In the genomic region with DNA sequence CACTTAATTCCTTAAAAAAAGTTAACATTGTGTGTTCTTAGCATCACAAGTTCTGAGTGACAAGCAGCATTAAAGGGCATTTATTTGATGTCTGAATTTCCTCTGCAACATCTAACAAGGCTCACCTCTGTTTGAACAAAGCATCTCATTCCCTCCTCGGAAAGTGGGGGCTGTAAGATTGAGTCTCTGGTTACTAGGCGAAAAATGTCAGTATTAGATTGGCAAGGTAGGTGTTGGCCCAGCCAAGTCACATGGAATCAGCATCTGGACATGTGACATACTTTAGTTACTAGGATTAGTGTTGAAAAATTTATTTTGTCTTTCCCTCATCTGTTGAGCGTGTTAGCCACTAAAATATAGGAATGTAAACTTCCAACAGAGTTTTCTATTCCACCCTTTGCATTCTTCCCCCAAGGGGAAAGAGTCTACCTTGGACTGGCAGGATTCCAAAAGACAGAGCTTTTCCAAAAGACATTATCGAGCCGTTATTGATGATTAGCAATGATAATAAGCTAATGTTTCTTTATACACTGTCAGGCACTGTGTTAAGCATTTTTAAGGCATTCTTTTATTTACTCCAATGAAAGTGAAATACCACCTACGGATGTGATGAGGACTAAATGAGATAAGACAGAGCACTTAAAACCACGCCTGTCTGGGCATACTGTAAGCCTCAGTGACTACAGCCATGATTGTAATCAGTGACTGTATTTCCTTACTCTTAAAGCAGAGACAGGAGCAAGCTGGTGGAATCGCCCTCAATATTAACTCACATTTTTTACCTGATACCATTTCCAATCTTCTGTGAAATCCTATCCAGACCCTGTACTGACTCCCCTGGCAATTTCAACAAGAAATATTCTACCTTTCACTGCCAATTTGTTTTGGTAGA, we compare ENCODE assay signal across 9 cellular contexts.
DNase-seq lines count a peak whose midpoint lies in the region; ATAC-seq and TF ChIP-seq lines count a peak whose summit lies in the region.
"Had no signal": no experiment of that assay in that cellular context is flagged by ENCODE, and none has a peak within 500 bp of the region (broad histone marks: within the 10 kb centered on the region; RNA-seq: fewer than 3 reads in every experiment).

No MANE protein-coding gene starts in this region.

- intact Hi-C loops in colonic mucosa (cut with DNase I) = no loop called here

- peak overlapping the region in 1 of 2 donors; percentile 30 for H3K9ac ChIP-seq in colonic mucosa (ENCODE audit: low read depth in 2 of 2, low read length in 2 of 2)
- H3K9ac ChIP-seq: KMS-11 had no signal

- no peak overlapping the region for H3K27ac Mint-ChIP-seq in T-helper 1 cell treated with Interleukin-12 subunit alpha and Interleukin-12 subunit beta and Interleukin-4 antibody, amounts not matched to agents 30 μg/mL and 1 μg/mL, for 36 hours
- peak overlapping the region; percentile 91 for H3K27ac Mint-ChIP-seq in stimulated activated naive B cell treated with anti-CD40 and anti-IgM and Interleukin-4, amounts not matched to agents 10 μg/mL and 1 μg/mL and 100 μg/mL, for 72 hours

- H3K4me1 ChIP-seq in colonic mucosa = peaks cover 7% of the 10 kb centered on the region

- H3K27me3 ChIP-seq in colonic mucosa = no peaks in the 10 kb centered on the region

- H3K36me3 ChIP-seq in colonic mucosa = no peaks in the 10 kb centered on the region

- H3K9me3 Mint-ChIP-seq in T-helper 1 cell treated with Interleukin-12 subunit alpha and Interleukin-12 subunit beta and Interleukin-4 antibody, amounts not matched to agents 30 μg/mL and 1 μg/mL, for 36 hours = peaks cover 3% of the 10 kb centered on the region
- peaks cover 6 to 9% of the 10 kb centered on the region in 2 donors for H3K9me3 Mint-ChIP-seq in stimulated activated naive B cell treated with anti-CD40 and anti-IgM and Interleukin-4, amounts not matched to agents 10 μg/mL and 1 μg/mL and 100 μg/mL, for 72 hours

- no peaks in the 10 kb centered on the region for H3K9me3 ChIP-seq in colonic mucosa

- no peak overlapping the region for H3K4me3 ChIP-seq in colonic mucosa

- H3K27ac ChIP-seq in colonic mucosa = peak overlapping the region; percentile 56
- H3K27ac ChIP-seq: KMS-11 had no signal

- H3K4me3 Mint-ChIP-seq in T-helper 1 cell treated with Interleukin-12 subunit alpha and Interleukin-12 subunit beta and Interleukin-4 antibody, amounts not matched to agents 30 μg/mL and 1 μg/mL, for 36 hours = peak overlapping the region; percentile 48
- peak overlapping the region; percentile 83 for H3K4me3 Mint-ChIP-seq in stimulated activated naive B cell treated with anti-CD40 and anti-IgM and Interleukin-4, amounts not matched to agents 10 μg/mL and 1 μg/mL and 100 μg/mL, for 72 hours

- H3K27me3 Mint-ChIP-seq in T-helper 1 cell treated with Interleukin-12 subunit alpha and Interleukin-12 subunit beta and Interleukin-4 antibody, amounts not matched to agents 30 μg/mL and 1 μg/mL, for 36 hours (ENCODE audit: low read depth) = no peaks in the 10 kb centered on the region
- no peaks in the 10 kb centered on the region for H3K27me3 Mint-ChIP-seq in stimulated activated naive B cell treated with anti-CD40 and anti-IgM and Interleukin-4, amounts not matched to agents 10 μg/mL and 1 μg/mL and 100 μg/mL, for 72 hours

- H3K4me1 Mint-ChIP-seq in T-helper 1 cell treated with Interleukin-12 subunit alpha and Interleukin-12 subunit beta and Interleukin-4 antibody, amounts not matched to agents 30 μg/mL and 1 μg/mL, for 36 hours (ENCODE audit: low read depth) = peaks cover 17% of the 10 kb centered on the region
- peaks cover 23 to 32% of the 10 kb centered on the region in 2 donors for H3K4me1 Mint-ChIP-seq in stimulated activated naive B cell treated with anti-CD40 and anti-IgM and Interleukin-4, amounts not matched to agents 10 μg/mL and 1 μg/mL and 100 μg/mL, for 72 hours

- peaks cover 3% of the 10 kb centered on the region for H3K36me3 Mint-ChIP-seq in T-helper 1 cell treated with Interleukin-12 subunit alpha and Interleukin-12 subunit beta and Interleukin-4 antibody, amounts not matched to agents 30 μg/mL and 1 μg/mL, for 36 hours (ENCODE audit: low read depth)
- H3K36me3 Mint-ChIP-seq in stimulated activated naive B cell treated with anti-CD40 and anti-IgM and Interleukin-4, amounts not matched to agents 10 μg/mL and 1 μg/mL and 100 μg/mL, for 72 hours = peaks cover 5 to 17% of the 10 kb centered on the region in 2 donors

- ATAC-seq in HG03175 (IDR thresholded peaks at IDR 0.05; ENCODE audit: unreplicated experiment) = peak; percentile 78
- peak; percentile 85 to 96 for ATAC-seq in stimulated activated naive B cell treated with anti-CD40 and anti-IgM and Interleukin-4, amounts not matched to agents 10 μg/mL and 1 μg/mL and 100 μg/mL, for 72 hours (replicated peaks)

- TF ChIP-seq CTCF in colonic mucosa (IDR thresholded peaks at IDR 0.05) = no peak

- DNase-seq in T-helper 1 cell (no peak), colonic mucosa (no peak), NOMO-1 treated with dmso at 0.1 percent for 144 hours (lab: John Stamatoyannopoulos, UW; ENCODE audit: unreplicated experiment) (no peak), ecto neural progenitor cell (ENCODE audit: low spot score) (no peak), cerebellar cortex (ENCODE audit: low spot score) (no peak)
- peak; percentile 4 for DNase-seq in stimulated activated naive B cell treated with anti-CD40 and anti-IgM and Interleukin-4, amounts not matched to agents 10 μg/mL and 1 μg/mL and 100 μg/mL, for 72 hours
